ENCODE assay signal across 18 cellular contexts in genomic region chr18:31773774-31774476, GRCh38. TPM values are rescaled to one million over a fixed set of nuclear protein-coding genes. Genes with fewer than 3 reads are reported as not detected.
A peak's percentile ranks its signal among the peaks of the same experiment; 100 is the strongest.
DNase-seq lines count a peak whose midpoint lies in the region; ATAC-seq and TF ChIP-seq lines count a peak whose summit lies in the region.
"Had no signal": no experiment of that assay in that cellular context is flagged by ENCODE, and none has a peak within 500 bp of the region (broad histone marks: within the 10 kb centered on the region; RNA-seq: fewer than 3 reads in every experiment).

No MANE protein-coding gene starts in this region.

- H3K27ac ChIP-seq in duodenal mucosa (ENCODE audit: low read depth, low read length), result no peak overlapping the region
- H3K27ac ChIP-seq in Peyer's patch, result no peak overlapping the region
- H3K27ac ChIP-seq: left lung, prostate gland had no signal

- TF ChIP-seq CTCF in Peyer's patch (IDR thresholded peaks at IDR 0.05), result no peak

- ATAC-seq in GM18502 (IDR thresholded peaks at IDR 0.05; ENCODE audit: poor library complexity, unreplicated experiment) (peak; percentile 22), GM19463 (IDR thresholded peaks at IDR 0.05; ENCODE audit: unreplicated experiment) (peak; percentile 60), HG02943 (IDR thresholded peaks at IDR 0.05; ENCODE audit: low read depth, unreplicated experiment) (peak; percentile 47)
- ATAC-seq: left lung had no signal

- no peak for TF ChIP-seq POLR2A in Peyer's patch (IDR thresholded peaks at IDR 0.05)

- H3K4me1 ChIP-seq in duodenal mucosa (ENCODE audit: control insufficient read depth in 1 of 2, insufficient read depth in 2 of 2, low read length in 2 of 2) (peaks cover 5 to 6% of the 10 kb centered on the region in 2 donors), Peyer's patch (no peaks in the 10 kb centered on the region)
- H3K4me1 ChIP-seq: left lung, prostate gland had no signal

- no peaks in the 10 kb centered on the region for H3K36me3 ChIP-seq in duodenal mucosa (ENCODE audit: control insufficient read depth in 1 of 2, insufficient read depth in 2 of 2, low read length in 2 of 2)
- H3K36me3 ChIP-seq in Peyer's patch, result no peaks in the 10 kb centered on the region
- H3K36me3 ChIP-seq: left lung, prostate gland had no signal

- DNase-seq in Peyer's patch, result no peak
- no peak for DNase-seq in NCI-H446 treated with DMSO at 0.1 percent for 48 hours (lab: John Stamatoyannopoulos, UW)
- DNase-seq in NCI-H82 (lab: John Stamatoyannopoulos, UW), result no peak
- DNase-seq in GDM1 (lab: John Stamatoyannopoulos, UW), result no peak
- DNase-seq: activated CD4-positive, CD25-positive, alpha-beta regulatory T cell; amygdala; CD4-positive, CD25-positive, alpha-beta regulatory T cell; left lung; NCI-H1105 treated with DMSO at 0.1 percent for 48 hours; stimulated activated naive CD4-positive, alpha-beta T cell treated with Interleukin-2 at 50 U/mL for 16 hours had no signal

- H3K27me3 ChIP-seq in duodenal mucosa (ENCODE audit: control insufficient read depth in 1 of 2, insufficient read depth in 2 of 2, low read length in 2 of 2), result no peaks in the 10 kb centered on the region
- H3K27me3 ChIP-seq in Peyer's patch, result no peaks in the 10 kb centered on the region
- H3K27me3 ChIP-seq: left lung had no signal

- peak overlapping the region in 1 of 2 donors; percentile 27 for H3K9ac ChIP-seq in duodenal mucosa (ENCODE audit: low read depth in 1 of 2, low read length in 2 of 2)

- H3K4me3 ChIP-seq in duodenal mucosa (ENCODE audit: low read depth in 1 of 2, low read length in 2 of 2) (peak overlapping the region; percentile 54 to 58), Peyer's patch (peak overlapping the region in 2 of 4 donors; percentile 30 to 45)
- H3K4me3 ChIP-seq: left lung, prostate gland had no signal

- H3K9me3 ChIP-seq in duodenal mucosa (ENCODE audit: control insufficient read depth in 1 of 2, low read length in 2 of 2), result peaks cover 11 to 16% of the 10 kb centered on the region in 2 donors
- H3K9me3 ChIP-seq in Peyer's patch, result peaks cover 0 to under 1% (median 0%) of the 10 kb centered on the region in 4 donors
- H3K9me3 ChIP-seq: prostate gland had no signal

RNA-seq across cellular contexts. Expression of gene SLC25A52, which starts 13.2 kb away (rescaled TPM):
- not detected for total RNA-seq in Peyer's patch
- total RNA-seq: A673; activated CD8-positive, alpha-beta memory T cell treated with anti-CD3 and anti-CD28 coated beads for 36 hours; CD4-positive, CD25-positive, alpha-beta regulatory T cell; left lung; T-helper 1 cell treated with Interleukin-12 subunit alpha and Interleukin-12 subunit beta and Interleukin-4 antibody, amounts not matched to agents 30 ng/mL and 1 ng/mL, for 36 hours had no signal
